12 cellular contexts compared by ENCODE assay signal in genomic region chr6:113122060-113122459, GRCh38.
DNase-seq lines count a peak whose midpoint lies in the region; ATAC-seq and TF ChIP-seq lines count a peak whose summit lies in the region.
"Had no signal": no experiment of that assay in that cellular context is flagged by ENCODE, and none has a peak within 500 bp of the region (broad histone marks: within the 10 kb centered on the region; RNA-seq: fewer than 3 reads in every experiment).

No MANE protein-coding gene starts in this region.

- peak; percentile 25 to 47 (median 38); a peak in 5 of 6 replicates for TF ChIP-seq CTCF in HCT116 (IDR thresholded peaks at IDR 0.05 in 2 of 3, conservative IDR thresholded peaks at IDR 0.05 in 1 of 3; ENCODE audit: borderline replicate concordance in 1 of 3, insufficient read depth in 1 of 3, low read depth in 2 of 3, low read length in 2 of 3)
- peak; percentile 59 for TF ChIP-seq CTCF in retinal pigment epithelial cell (conservative IDR thresholded peaks at IDR 0.05; ENCODE audit: low read depth, low read length)
- no peak for TF ChIP-seq CTCF in esophagus muscularis mucosa (IDR thresholded peaks at IDR 0.05)

- RAD21 ChIA-PET in HCT116 (lab: Charles Lee; ENCODE audit: low non-redundant PET in 1 of 2, low total read pairs in 2 of 2, uncharacterized antibody in 2 of 2, unreplicated experiment in 2 of 2) = no interaction called here

- H3K4me2 ChIP-seq in HCT116 (ENCODE audit: low read length) = peak overlapping the region; percentile 58

- H3K27ac ChIP-seq in HCT116 (ENCODE audit: low read depth, low read length) (no peak overlapping the region), esophagus muscularis mucosa (replicated peaks in 1 of 4) (no peak overlapping the region)
- H3K27ac ChIP-seq: neutrophil had no signal

- no peak for TF ChIP-seq EP300 in esophagus muscularis mucosa (IDR thresholded peaks at IDR 0.05)

- no peaks in the 10 kb centered on the region for H3K9me3 ChIP-seq in HCT116 (ENCODE audit: control insufficient read depth in 1 of 2, insufficient read depth in 1 of 2, low read depth in 1 of 2, low read length in 2 of 2)
- peaks cover 0 to 6% (median 0%) of the 10 kb centered on the region in 4 donors for H3K9me3 ChIP-seq in esophagus muscularis mucosa
- H3K9me3 ChIP-seq: neutrophil had no signal

- H3K4me3 ChIP-seq in HCT116 (replicated peaks in 1 of 2; ENCODE audit: low read depth in 1 of 2, low read length in 2 of 2) (no peak overlapping the region), retinal pigment epithelial cell (ENCODE audit: low read length) (no peak overlapping the region), esophagus muscularis mucosa (no peak overlapping the region)

- DNase-seq in HCT116 (ENCODE audit: low read depth, low spot score) (peak; percentile 73), foreskin melanocyte (peak; percentile 44), retinal pigment epithelial cell (ENCODE audit: low read depth) (peak; percentile 97), esophagus muscularis mucosa (ENCODE audit: extremely low spot score) (no peak), COLO668 (lab: John Stamatoyannopoulos, UW; ENCODE audit: unreplicated experiment) (no peak)
- DNase-seq in stimulated activated naive CD4-positive, alpha-beta T cell treated with Interleukin-2 at 50 U/mL for 16 hours (lab: John Stamatoyannopoulos, UW) = no peak
- DNase-seq: NCI-H1694 treated with DMSO at 0.1 percent for 48 hours; stimulated activated CD8-positive, alpha-beta memory T cell treated with anti-CD3 and anti-CD28 coated beads, Interleukin-4, amount 100 ng/mL, for 48 hours had no signal

- H3K79me2 ChIP-seq in HCT116 (ENCODE audit: insufficient read depth, low read length) = no peaks in the 10 kb centered on the region

- peak overlapping the region; percentile 46 for H2AFZ ChIP-seq in HCT116 (ENCODE audit: low read depth, low read length, poor library complexity, severe bottlenecking)

- TF ChIP-seq RAD21 in HCT116 (IDR thresholded peaks at IDR 0.05; ENCODE audit: low read depth) = peak; percentile 58

- no peaks in the 10 kb centered on the region for H4K20me1 ChIP-seq in HCT116 (ENCODE audit: insufficient read depth)

- BruUV-seq in HCT116 (replicated peaks; lab: Mats Ljungman, UMichigan) = no TSS peak

- H3K9ac ChIP-seq in HCT116 (ENCODE audit: low read length) = no peak overlapping the region

- POLR2A ChIA-PET in HCT116 (lab: Charles Lee) = no interaction called here

- H3K36me3 ChIP-seq in HCT116 (ENCODE audit: control insufficient read depth in 1 of 2, insufficient read depth in 2 of 2, low read length in 2 of 2) (no peaks in the 10 kb centered on the region), esophagus muscularis mucosa (no peaks in the 10 kb centered on the region)
- H3K36me3 ChIP-seq: neutrophil had no signal

- WGBS in esophagus muscularis mucosa = 49% methylated on average over 1 of the region's 1 CpG

- CTCF ChIA-PET in HCT116 (lab: Charles Lee) = no interaction called here

- H3K9me2 ChIP-seq in HCT116 (ENCODE audit: insufficient read depth) = no peaks in the 10 kb centered on the region

- no peak for TF ChIP-seq POLR2A in HCT116 (IDR thresholded peaks at IDR 0.05; ENCODE audit: borderline replicate concordance, extremely low read depth, insufficient read depth, insufficient read length)
- no peak for TF ChIP-seq POLR2A in esophagus muscularis mucosa (IDR thresholded peaks at IDR 0.05; ENCODE audit: low read depth)

- intact Hi-C loops in HCT116 (cut with micrococcal nuclease) = loop anchor here (1.0 kb wide), 1 partner anchor 736 kb away; no protein-coding TSS in a partner anchor
- intact Hi-C loops in esophagus muscularis mucosa (cut with DNase I) = no loop called here

- peak; percentile 82 for ATAC-seq in HCT116
- ATAC-seq in SK-N-SH treated with all-trans-retinoic acid at 6 μM for 48 hours = peak; percentile 76
- ATAC-seq in GM18502 (IDR thresholded peaks at IDR 0.05; ENCODE audit: poor library complexity, unreplicated experiment) = no peak
- ATAC-seq: activated CD4-positive, CD25-positive, alpha-beta regulatory T cell treated with anti-CD3 and anti-CD28 coated beads, Interleukin-2, amount 50 U/mL, for 24 hours had no signal

- H3K4me1 ChIP-seq in HCT116 (ENCODE audit: control insufficient read depth in 1 of 2, insufficient read depth in 2 of 2, low read length in 2 of 2) (peaks cover 17 to 32% of the 10 kb centered on the region in 2 experiments; a peak in 3 of 4 replicates), esophagus muscularis mucosa (peaks cover 0 to 9% (median 7%) of the 10 kb centered on the region in 4 donors)

- H3K27me3 ChIP-seq in HCT116 (ENCODE audit: insufficient read depth, low read length) (no peaks in the 10 kb centered on the region), esophagus muscularis mucosa (no peaks in the 10 kb centered on the region)
- H3K27me3 ChIP-seq: neutrophil had no signal

TF ChIP-seq in HCT116, 20 proteins besides CTCF, POLR2A, EP300 and RAD21 (continues in another document):
- TF ChIP-seq SP1 (IDR thresholded peaks at IDR 0.05; ENCODE audit: low read depth) = peak; percentile 59
- TF ChIP-seq FOSL1 (IDR thresholded peaks at IDR 0.05; ENCODE audit: low read depth) = peak; percentile 65
- TF ChIP-seq EZH2phosphoT487 (IDR thresholded peaks at IDR 0.05; ENCODE audit: borderline replicate concordance) = no peak
- no peak for TF ChIP-seq SRF (IDR thresholded peaks at IDR 0.05; ENCODE audit: low read depth)
- no peak for TF ChIP-seq POLR2AphosphoS5 (IDR thresholded peaks at IDR 0.05; ENCODE audit: low read depth, low read length)
- peak; percentile 65; the same call in 1 of the 2 replicates for TF ChIP-seq JUND (IDR thresholded peaks at IDR 0.05)
- TF ChIP-seq CBX3 (IDR thresholded peaks at IDR 0.05; ENCODE audit: low read depth) = 0 out of 2 replicates have a peak, but pooled peaks have one; percentile 42
- TF ChIP-seq MAX (IDR thresholded peaks at IDR 0.05) = peak; percentile 17; the same call in 1 of the 2 replicates
- TF ChIP-seq YY1 (IDR thresholded peaks at IDR 0.05; ENCODE audit: extremely low read depth, insufficient replicate concordance, low read depth, low read length) = no peak

TF ChIP-seq in SK-N-SH treated with all-trans-retinoic acid at 6 μM for 48 hours, 23 proteins besides CTCF, POLR2A, EP300 and RAD21:
- TF ChIP-seq ZNF70 (CRISPR knock-in tag; IDR thresholded peaks at IDR 0.05) (no peak), POU6F1 (CRISPR knock-in tag; IDR thresholded peaks at IDR 0.05; ENCODE audit: borderline replicate concordance, low read depth) (peak; percentile 84; the same call in 1 of the 2 replicates), ISL1 (CRISPR knock-in tag; IDR thresholded peaks at IDR 0.05) (peak; percentile 77), SNAI2 (CRISPR knock-in tag; IDR thresholded peaks at IDR 0.05) (no peak), GLIS3 (CRISPR knock-in tag; IDR thresholded peaks at IDR 0.05) (no peak), ARNTL (CRISPR knock-in tag; IDR thresholded peaks at IDR 0.05; ENCODE audit: borderline replicate concordance, low read depth) (no peak), ZFP3 (CRISPR knock-in tag; IDR thresholded peaks at IDR 0.05) (no peak), ESRRG (CRISPR knock-in tag; IDR thresholded peaks at IDR 0.05) (no peak), CREB5 (CRISPR knock-in tag; IDR thresholded peaks at IDR 0.05; ENCODE audit: low read depth) (no peak), TSHZ2 (CRISPR knock-in tag; IDR thresholded peaks at IDR 0.05) (no peak)

Comparison
In these comparisons a context has a peak if more than half of its experiments do, and no peak if none do; other contexts are left out.
1. DNase-seq: peak in HCT116 (single experiment), foreskin melanocyte (single experiment) and retinal pigment epithelial cell (single experiment); none in stimulated activated naive CD4-positive, alpha-beta T cell treated with Interleukin-2 at 50 U/mL for 16 hours (single experiment), esophagus muscularis mucosa (single experiment) and COLO668 (single experiment).
2. CTCF ChIP-seq: peak in HCT116 (3 of 3) and retinal pigment epithelial cell (single experiment); none in esophagus muscularis mucosa (0 of 3).